In the genomic region with DNA sequence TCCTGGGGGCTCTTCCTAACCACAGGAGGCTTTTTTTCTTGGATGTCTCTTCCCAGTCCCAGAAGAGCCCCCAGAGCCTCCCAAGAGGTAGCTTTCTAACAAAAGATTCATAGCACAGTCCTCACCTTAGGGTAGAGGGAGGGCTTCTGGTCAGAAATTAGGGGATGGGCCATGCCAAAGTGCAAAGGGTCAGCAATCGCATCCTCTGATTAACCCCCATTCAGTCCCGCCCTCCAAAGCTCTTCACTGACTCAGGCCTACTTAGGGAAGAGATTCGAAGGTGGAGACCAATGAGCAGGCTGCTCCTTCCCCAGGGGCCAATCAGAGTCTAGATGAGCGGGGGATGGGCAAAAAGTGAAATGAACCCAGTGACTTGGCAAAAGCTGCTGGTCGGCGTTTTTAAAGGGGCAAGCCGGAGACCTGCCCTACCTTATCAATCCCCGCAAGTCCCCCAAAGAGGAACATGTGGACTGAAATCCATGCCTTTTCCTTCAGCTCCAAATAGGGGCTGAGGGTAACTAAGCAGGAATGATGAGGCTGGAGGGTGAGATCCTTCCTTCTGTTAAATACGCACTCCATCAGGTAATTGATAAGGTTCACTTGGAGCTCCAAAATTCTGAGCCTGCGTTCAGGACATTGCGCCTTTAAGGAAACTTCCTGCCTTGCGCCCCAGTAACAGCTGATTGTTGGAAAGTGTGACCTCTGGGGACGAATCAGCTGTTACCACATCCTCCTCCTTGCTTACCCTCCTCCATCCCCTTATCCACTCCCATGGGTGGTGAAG, we compare ENCODE assay signal across 1 cellular context.
TF ChIP-seq lines count a peak whose summit lies in the region.

No MANE protein-coding gene starts in this region.

TF ChIP-seq in liver, 16 proteins besides CTCF, POLR2A, EP300 and RAD21 (continued from another document):
- TF ChIP-seq, protein P1, sequence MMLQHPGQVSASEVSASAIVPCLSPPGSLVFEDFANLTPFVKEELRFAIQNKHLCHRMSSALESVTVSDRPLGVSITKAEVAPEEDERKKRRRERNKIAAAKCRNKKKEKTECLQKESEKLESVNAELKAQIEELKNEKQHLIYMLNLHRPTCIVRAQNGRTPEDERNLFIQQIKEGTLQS (IDR thresholded peaks at IDR 0.05), result peak; percentile 10
- TF ChIP-seq RXRA (IDR thresholded peaks at IDR 0.05) (peak; percentile 85 to 96), HNF4A (conservative IDR thresholded peaks at IDR 0.05) (peak; percentile 71 to 85)
